ENCODE assay signal across 35 cellular contexts in the genomic region with DNA sequence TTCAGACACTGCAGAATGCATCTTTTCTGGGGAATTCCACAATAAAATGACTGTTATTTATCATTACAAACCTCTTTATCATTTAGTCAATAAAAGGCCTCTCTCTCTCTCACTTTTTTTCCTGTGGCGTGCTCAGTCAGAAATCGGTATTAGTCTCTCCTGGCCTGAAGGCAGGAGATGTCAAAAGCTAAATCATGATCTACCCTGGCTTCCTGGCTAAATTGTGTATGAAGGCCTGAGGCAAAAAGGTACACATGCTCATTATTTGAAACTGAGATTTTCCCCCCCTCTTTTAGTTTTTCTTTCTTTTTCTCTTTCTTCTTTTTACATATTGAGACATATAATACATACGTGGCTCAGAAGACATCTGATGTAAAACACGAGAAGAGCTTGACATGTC.
"Had no signal": no experiment of that assay in that cellular context is flagged by ENCODE, and none has a peak within 500 bp of the region (broad histone marks: within the 10 kb centered on the region; RNA-seq: fewer than 3 reads in every experiment).

No MANE protein-coding gene starts in this region.

- H3K36me3 ChIP-seq: adrenal gland, colonic mucosa, esophagus muscularis mucosa, gastrocnemius medialis, heart left ventricle, WERI-Rb-1 had no signal

- H3K9me3 ChIP-seq: adrenal gland, body of pancreas, colonic mucosa, esophagus muscularis mucosa, gastrocnemius medialis, heart left ventricle had no signal

- H3K9me3 Mint-ChIP-seq: activated CD4-positive, alpha-beta T cell treated with anti-CD3 and anti-CD28 coated beads, Interleukin-2, amount 10 ng/mL, durations not matched to agents 24 days and 14 days; activated naive CD4-positive, alpha-beta T cell treated with anti-CD3 and anti-CD28 coated beads, Interleukin-2, amount 50 U/mL, for 24 hours; activated naive CD8-positive, alpha-beta T cell treated with anti-CD3 and anti-CD28 coated beads for 36 hours; activated naive CD8-positive, alpha-beta T cell treated with anti-CD3 and anti-CD28 coated beads, Interleukin-2, amount 50 U/mL, for 24 hours; activated T-helper 2 cell treated with anti-CD3 and anti-CD28 coated beads, Interferon-gamma antibody, Interleukin-2, Interleukin-4, amounts not matched to agents 10 μg/mL and 5 μg/mL and 100 μg/mL, durations not matched to agents 14 hours and 24 hours and 36 hours; T-helper 2 cell treated with Interferon-gamma antibody and Interleukin-4, amounts not matched to agents 5 μg/mL and 100 μg/mL, for 36 hours had no signal

- H3K4me1 ChIP-seq: adrenal gland, body of pancreas, colonic mucosa, esophagus muscularis mucosa, foreskin keratinocyte, gastrocnemius medialis, heart left ventricle had no signal

- H3K4me3 ChIP-seq: adrenal gland, body of pancreas, colonic mucosa, esophagus muscularis mucosa, gastrocnemius medialis, heart left ventricle had no signal

- H3K27ac Mint-ChIP-seq: activated CD4-positive, alpha-beta memory T cell treated with anti-CD3 and anti-CD28 coated beads for 36 hours; activated CD4-positive, alpha-beta T cell treated with anti-CD3 and anti-CD28 coated beads for 36 hours; activated CD4-positive, alpha-beta T cell treated with anti-CD3 and anti-CD28 coated beads, Interleukin-2, amount 10 ng/mL, durations not matched to agents 24 days and 14 days; activated CD8-positive, alpha-beta memory T cell treated with anti-CD3 and anti-CD28 coated beads, Interleukin-2, amount 10 ng/mL, durations not matched to agents 7 days and 5 days; activated CD8-positive, alpha-beta T cell treated with anti-CD3 and anti-CD28 coated beads, Interleukin-2, amount 10 ng/mL, durations not matched to agents 7 days and 5 days; activated naive CD4-positive, alpha-beta T cell treated with anti-CD3 and anti-CD28 coated beads for 36 hours; activated naive CD4-positive, alpha-beta T cell treated with anti-CD3 and anti-CD28 coated beads, Interleukin-2, amount 50 U/mL, for 24 hours; activated naive CD8-positive, alpha-beta T cell treated with anti-CD3 and anti-CD28 coated beads for 36 hours; activated naive CD8-positive, alpha-beta T cell treated with anti-CD3 and anti-CD28 coated beads, Interleukin-2, amount 50 U/mL, for 24 hours; activated T-helper 1 cell treated with anti-CD3 and anti-CD28 coated beads, Interleukin-12 subunit alpha, Interleukin-12 subunit beta, Interleukin-2, Interleukin-4 antibody, amounts not matched to agents 30 ng/mL and 10 ng/mL and 1 ng/mL, durations not matched to agents 14 hours and 24 hours and 36 hours; activated T-helper 2 cell treated with anti-CD3 and anti-CD28 coated beads, Interferon-gamma antibody, Interleukin-2, Interleukin-4, amounts not matched to agents 10 μg/mL and 5 μg/mL and 100 μg/mL, durations not matched to agents 14 hours and 24 hours and 36 hours; effector memory CD8-positive, alpha-beta T cell; T-helper 17 cell; T-helper 2 cell treated with Interferon-gamma antibody and Interleukin-4, amounts not matched to agents 5 μg/mL and 100 μg/mL, for 36 hours had no signal

- ATAC-seq: activated CD4-positive, alpha-beta T cell treated with anti-CD3 and anti-CD28 coated beads for 36 hours; activated CD8-positive, alpha-beta memory T cell treated with anti-CD3 and anti-CD28 coated beads, Interleukin-2, amount 10 ng/mL, durations not matched to agents 7 days and 5 days; activated CD8-positive, alpha-beta T cell treated with anti-CD3 and anti-CD28 coated beads, Interleukin-2, amount 10 ng/mL, durations not matched to agents 7 days and 5 days; activated naive CD8-positive, alpha-beta T cell treated with anti-CD3 and anti-CD28 coated beads, Interleukin-2, amount 50 U/mL, for 24 hours; body of pancreas; effector memory CD8-positive, alpha-beta T cell; foreskin keratinocyte; gastrocnemius medialis; heart left ventricle; T-helper 17 cell had no signal

- H3K4me3 Mint-ChIP-seq: activated CD4-positive, alpha-beta memory T cell treated with anti-CD3 and anti-CD28 coated beads for 36 hours; activated CD4-positive, alpha-beta T cell treated with anti-CD3 and anti-CD28 coated beads for 36 hours; activated CD4-positive, alpha-beta T cell treated with anti-CD3 and anti-CD28 coated beads, Interleukin-2, amount 10 ng/mL, durations not matched to agents 24 days and 14 days; activated CD8-positive, alpha-beta memory T cell treated with anti-CD3 and anti-CD28 coated beads, Interleukin-2, amount 10 ng/mL, durations not matched to agents 7 days and 5 days; activated CD8-positive, alpha-beta T cell treated with anti-CD3 and anti-CD28 coated beads, Interleukin-2, amount 10 ng/mL, durations not matched to agents 7 days and 5 days; activated naive CD4-positive, alpha-beta T cell treated with anti-CD3 and anti-CD28 coated beads for 36 hours; activated naive CD4-positive, alpha-beta T cell treated with anti-CD3 and anti-CD28 coated beads, Interleukin-2, amount 50 U/mL, for 24 hours; activated naive CD8-positive, alpha-beta T cell treated with anti-CD3 and anti-CD28 coated beads for 36 hours; activated naive CD8-positive, alpha-beta T cell treated with anti-CD3 and anti-CD28 coated beads, Interleukin-2, amount 50 U/mL, for 24 hours; activated T-helper 1 cell treated with anti-CD3 and anti-CD28 coated beads, Interleukin-12 subunit alpha, Interleukin-12 subunit beta, Interleukin-2, Interleukin-4 antibody, amounts not matched to agents 30 ng/mL and 10 ng/mL and 1 ng/mL, durations not matched to agents 14 hours and 24 hours and 36 hours; effector memory CD8-positive, alpha-beta T cell; T-helper 17 cell; T-helper 2 cell treated with Interferon-gamma antibody and Interleukin-4, amounts not matched to agents 5 μg/mL and 100 μg/mL, for 36 hours had no signal

- DNase-seq: activated CD4-positive, alpha-beta memory T cell treated with anti-CD3 and anti-CD28 coated beads for 36 hours; activated CD4-positive, alpha-beta T cell treated with anti-CD3 and anti-CD28 coated beads for 36 hours; activated CD4-positive, alpha-beta T cell treated with anti-CD3 and anti-CD28 coated beads, Interleukin-2, amount 10 ng/mL, durations not matched to agents 24 days and 14 days; activated CD4-positive, CD25-positive, alpha-beta regulatory T cell; activated CD4-positive, CD25-positive, alpha-beta regulatory T cell treated with anti-CD3 and anti-CD28 coated beads, Interleukin-2, amount 50 U/mL, for 72 hours; activated CD8-positive, alpha-beta memory T cell treated with anti-CD3 and anti-CD28 coated beads, Interleukin-2, amount 10 ng/mL, durations not matched to agents 7 days and 5 days; activated CD8-positive, alpha-beta memory T cell treated with anti-CD3 and anti-CD28 coated beads, Interleukin-2, amount 50 U/mL, for 4 hours; activated CD8-positive, alpha-beta T cell treated with anti-CD3 and anti-CD28 coated beads, Interleukin-2, amount 10 ng/mL, durations not matched to agents 7 days and 5 days; activated effector memory CD4-positive, alpha-beta T cell treated with anti-CD3 and anti-CD28 coated beads, Interleukin-2, amount 50 U/mL, for 16 hours; activated naive CD4-positive, alpha-beta T cell treated with anti-CD3 and anti-CD28 coated beads for 36 hours; activated naive CD8-positive, alpha-beta T cell treated with anti-CD3 and anti-CD28 coated beads for 36 hours; activated naive CD8-positive, alpha-beta T cell treated with anti-CD3 and anti-CD28 coated beads, Interleukin-2, amount 50 U/mL, for 24 hours; activated T-cell treated with anti-CD3 and anti-CD28 coated beads, Interleukin-2, amount 50 U/mL, for 1 hour; activated T-cell treated with anti-CD3 and anti-CD28 coated beads, Interleukin-2, amount 50 U/mL, for 48 hours; adrenal gland; amygdala; aorta; body of pancreas; caudate nucleus; cerebellar nuclear complex; colonic mucosa; effector memory CD8-positive, alpha-beta T cell; erythroblast; gastrocnemius medialis; glutamatergic neuron; heart left ventricle; T-helper 17 cell; T1000; WERI-Rb-1 had no signal

- H3K36me3 Mint-ChIP-seq: activated CD4-positive, alpha-beta memory T cell treated with anti-CD3 and anti-CD28 coated beads for 36 hours; activated CD8-positive, alpha-beta memory T cell treated with anti-CD3 and anti-CD28 coated beads, Interleukin-2, amount 10 ng/mL, durations not matched to agents 7 days and 5 days; activated naive CD4-positive, alpha-beta T cell treated with anti-CD3 and anti-CD28 coated beads, Interleukin-2, amount 50 U/mL, for 24 hours; activated naive CD8-positive, alpha-beta T cell treated with anti-CD3 and anti-CD28 coated beads for 36 hours had no signal

- H3K27ac ChIP-seq: adrenal gland, body of pancreas, colonic mucosa, esophagus muscularis mucosa, foreskin keratinocyte, gastrocnemius medialis, heart left ventricle, WERI-Rb-1 had no signal

- H3K27me3 ChIP-seq: adrenal gland, body of pancreas, colonic mucosa, esophagus muscularis mucosa, foreskin keratinocyte, gastrocnemius medialis, heart left ventricle had no signal

- H3K27me3 Mint-ChIP-seq: activated CD4-positive, alpha-beta memory T cell treated with anti-CD3 and anti-CD28 coated beads for 36 hours; activated CD4-positive, alpha-beta T cell treated with anti-CD3 and anti-CD28 coated beads for 36 hours; activated CD4-positive, alpha-beta T cell treated with anti-CD3 and anti-CD28 coated beads, Interleukin-2, amount 10 ng/mL, durations not matched to agents 24 days and 14 days; activated CD8-positive, alpha-beta memory T cell treated with anti-CD3 and anti-CD28 coated beads, Interleukin-2, amount 10 ng/mL, durations not matched to agents 7 days and 5 days; activated naive CD4-positive, alpha-beta T cell treated with anti-CD3 and anti-CD28 coated beads, Interleukin-2, amount 50 U/mL, for 24 hours; activated naive CD8-positive, alpha-beta T cell treated with anti-CD3 and anti-CD28 coated beads for 36 hours; activated naive CD8-positive, alpha-beta T cell treated with anti-CD3 and anti-CD28 coated beads, Interleukin-2, amount 50 U/mL, for 24 hours; effector memory CD8-positive, alpha-beta T cell; T-helper 17 cell had no signal

- H3K4me1 Mint-ChIP-seq: activated CD4-positive, alpha-beta T cell treated with anti-CD3 and anti-CD28 coated beads for 36 hours; activated CD4-positive, alpha-beta T cell treated with anti-CD3 and anti-CD28 coated beads, Interleukin-2, amount 10 ng/mL, durations not matched to agents 24 days and 14 days; activated CD8-positive, alpha-beta memory T cell treated with anti-CD3 and anti-CD28 coated beads, Interleukin-2, amount 10 ng/mL, durations not matched to agents 7 days and 5 days; activated naive CD4-positive, alpha-beta T cell treated with anti-CD3 and anti-CD28 coated beads, Interleukin-2, amount 50 U/mL, for 24 hours; activated naive CD8-positive, alpha-beta T cell treated with anti-CD3 and anti-CD28 coated beads for 36 hours; activated naive CD8-positive, alpha-beta T cell treated with anti-CD3 and anti-CD28 coated beads, Interleukin-2, amount 50 U/mL, for 24 hours; T-helper 17 cell had no signal
